8 cellular contexts compared by ENCODE assay signal in the genomic region with DNA sequence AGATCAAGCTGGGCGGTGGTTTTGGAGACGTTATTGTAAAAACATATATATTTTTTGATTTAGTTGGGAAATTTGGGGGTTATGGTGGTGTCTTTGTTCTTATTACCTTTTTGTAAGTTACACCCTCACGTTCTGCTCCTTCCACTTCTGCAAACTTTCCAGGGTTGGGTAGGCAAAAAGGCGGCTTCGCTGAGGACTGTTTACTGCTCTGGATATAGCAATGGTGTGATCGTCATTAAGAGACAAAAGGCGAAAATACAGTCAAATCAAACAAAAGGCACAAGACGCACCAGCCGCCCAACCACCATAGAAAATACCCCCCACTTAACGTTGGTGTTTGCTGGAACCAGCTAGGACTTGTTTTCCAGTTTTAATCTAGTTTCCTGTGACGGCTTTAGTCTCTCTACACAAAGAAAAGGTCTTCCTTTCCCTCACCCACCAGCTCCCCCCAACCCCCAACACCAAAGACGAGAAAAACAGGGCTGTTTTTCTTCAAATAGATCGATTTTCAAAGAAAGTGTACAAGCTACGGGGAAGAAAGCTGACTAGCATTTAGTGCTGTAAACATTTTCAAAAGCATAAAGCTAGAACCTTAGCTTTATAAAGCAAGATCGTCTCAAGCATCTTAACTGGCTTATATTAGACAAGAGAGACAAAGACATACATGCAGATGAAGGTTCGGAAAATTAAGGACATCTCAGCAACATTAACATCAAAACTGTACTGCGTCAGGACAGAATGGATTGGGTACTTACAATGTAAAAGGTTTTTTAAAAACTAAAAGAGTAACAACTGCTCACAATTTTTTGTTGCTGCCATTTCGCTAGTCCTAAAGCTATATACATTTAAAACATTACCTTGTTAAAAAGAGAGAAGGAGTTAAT. TPM values are rescaled to one million over a fixed set of nuclear protein-coding genes. Genes with fewer than 3 reads are reported as not detected.
DNase-seq lines count a peak whose midpoint lies in the region; ATAC-seq, FAIRE-seq and TF ChIP-seq lines count a peak whose summit lies in the region.

No MANE protein-coding gene starts in this region.

- peak overlapping the region; percentile 84 for H3K4me3 Mint-ChIP-seq in activated CD4-positive, alpha-beta T cell treated with anti-CD3 and anti-CD28 coated beads, Interleukin-2, amount 10 ng/mL, durations not matched to agents 7 days and 5 days
- peak overlapping the region; percentile 90 to 100 (median 96) for H3K4me3 Mint-ChIP-seq in naive thymus-derived CD8-positive, alpha-beta T cell

- POLR2A ChIA-PET in activated CD4-positive, alpha-beta T cell treated with anti-CD3 and anti-CD28 coated beads, Interleukin-2, amount 10 ng/mL, durations not matched to agents 7 days and 5 days (lab: Charles Lee): interaction anchor here (0.6 to 2.6 kb wide), 7 partner anchors 10 to 564 kb away, joined by 3 to 10 read pairs (median 3); a partner anchor contains a TSS
- POLR2A ChIA-PET in naive thymus-derived CD8-positive, alpha-beta T cell (lab: Charles Lee): interaction anchor here (0.5 to 37.3 kb wide), 29 partner anchors 3 to 1509 kb away, joined by 3 to 2517 read pairs (median 5); a partner anchor contains a TSS

- peak; percentile 31 to 55 for ATAC-seq in naive thymus-derived CD8-positive, alpha-beta T cell
- ATAC-seq in HG03097 (IDR thresholded peaks at IDR 0.05; ENCODE audit: low FRiP score, unreplicated experiment): no peak

- TF ChIP-seq CTCF in GM13976 (IDR thresholded peaks at IDR 0.05; ENCODE audit: borderline replicate concordance, control extremely low read depth, extremely low read depth, insufficient read depth, missing control alignments) (no peak), D721Med (IDR thresholded peaks at IDR 0.05; ENCODE audit: insufficient read depth, missing control alignments) (no peak)

- FAIRE-seq in D721Med (lab: Jason Lieb, UNC): no peak

- CTCF ChIA-PET in activated CD4-positive, alpha-beta T cell treated with anti-CD3 and anti-CD28 coated beads, Interleukin-2, amount 10 ng/mL, durations not matched to agents 7 days and 5 days (lab: Charles Lee): interaction anchor here (0.9 to 40.9 kb wide), 4 partner anchors 2 to 305 kb away, joined by 3 to 1058 read pairs (median 532); a partner anchor contains a TSS

- in situ Hi-C loops in GM13976 (cut with MboI; ENCODE audit: low sequenced_read_pairs, unreplicated experiment): no loop called here

- peak overlapping the region; percentile 100 for H3K27ac ChIP-seq in epithelial cell of prostate

- no peaks in the 10 kb centered on the region for H3K27me3 Mint-ChIP-seq in activated CD4-positive, alpha-beta T cell treated with anti-CD3 and anti-CD28 coated beads, Interleukin-2, amount 10 ng/mL, durations not matched to agents 7 days and 5 days
- H3K27me3 Mint-ChIP-seq in naive thymus-derived CD8-positive, alpha-beta T cell: no peaks in the 10 kb centered on the region

- peaks cover 45% of the 10 kb centered on the region for H3K36me3 Mint-ChIP-seq in activated CD4-positive, alpha-beta T cell treated with anti-CD3 and anti-CD28 coated beads, Interleukin-2, amount 10 ng/mL, durations not matched to agents 7 days and 5 days (ENCODE audit: low read depth)
- H3K36me3 Mint-ChIP-seq in naive thymus-derived CD8-positive, alpha-beta T cell: peaks cover 5 to 33% (median 6%) of the 10 kb centered on the region in 3 donors

- peak overlapping the region; percentile 98 for H3K27ac Mint-ChIP-seq in activated CD4-positive, alpha-beta T cell treated with anti-CD3 and anti-CD28 coated beads, Interleukin-2, amount 10 ng/mL, durations not matched to agents 7 days and 5 days
- H3K27ac Mint-ChIP-seq in naive thymus-derived CD8-positive, alpha-beta T cell: peak overlapping the region; percentile 99 to 100 (median 99)

- peaks cover 29% of the 10 kb centered on the region for H3K4me1 Mint-ChIP-seq in activated CD4-positive, alpha-beta T cell treated with anti-CD3 and anti-CD28 coated beads, Interleukin-2, amount 10 ng/mL, durations not matched to agents 7 days and 5 days
- H3K4me1 Mint-ChIP-seq in naive thymus-derived CD8-positive, alpha-beta T cell: peaks cover 33 to 45% (median 38%) of the 10 kb centered on the region in 4 donors

- H3K9me3 Mint-ChIP-seq in activated CD4-positive, alpha-beta T cell treated with anti-CD3 and anti-CD28 coated beads, Interleukin-2, amount 10 ng/mL, durations not matched to agents 7 days and 5 days: no peaks in the 10 kb centered on the region
- H3K9me3 Mint-ChIP-seq in naive thymus-derived CD8-positive, alpha-beta T cell: peaks cover 0 to 2% (median 0%) of the 10 kb centered on the region in 9 donors

- peak; percentile 8 for DNase-seq in GF-D8 (lab: John Stamatoyannopoulos, UW)
- DNase-seq in NCI-H1694 (lab: John Stamatoyannopoulos, UW): peak; percentile 46
- peak; percentile 59 for DNase-seq in activated CD4-positive, alpha-beta T cell treated with anti-CD3 and anti-CD28 coated beads, Interleukin-2, amount 10 ng/mL, durations not matched to agents 7 days and 5 days
- DNase-seq in epithelial cell of prostate (ENCODE audit: low read depth, low spot score): no peak
- DNase-seq in naive thymus-derived CD8-positive, alpha-beta T cell: peak in 9 of 10 donors; percentile 51 to 95 (median 81)
- DNase-seq in GM13976 (ENCODE audit: low spot score): no peak
- no peak for DNase-seq in D721Med (ENCODE audit: insufficient read length, low spot score)

RNA-seq across cellular contexts. Expression of a gene that starts 2.0 kb away (rescaled TPM):
- 10 to 100 TPM; 32.6 to 34.1 TPM for total RNA-seq in activated CD4-positive, alpha-beta T cell treated with anti-CD3 and anti-CD28 coated beads, Interleukin-2, amount 10 ng/mL, durations not matched to agents 7 days and 5 days
- total RNA-seq in naive thymus-derived CD8-positive, alpha-beta T cell: 10 to 100 TPM; 92.8 to 93.8 TPM
- 1 to 10 TPM in 2 of 3 donors, under 1 TPM in 1; 0.98 to 3.7 (median 2.8) TPM for polyA plus RNA-seq in naive thymus-derived CD8-positive, alpha-beta T cell

RNA-seq across cellular contexts. Expression of a gene that starts 8.4 kb away (rescaled TPM):
- total RNA-seq in activated CD4-positive, alpha-beta T cell treated with anti-CD3 and anti-CD28 coated beads, Interleukin-2, amount 10 ng/mL, durations not matched to agents 7 days and 5 days: 100 to 1,000 TPM; 132 to 148 TPM
- 100 to 1,000 TPM; 176 to 178 TPM for total RNA-seq in naive thymus-derived CD8-positive, alpha-beta T cell
- polyA plus RNA-seq in naive thymus-derived CD8-positive, alpha-beta T cell: 100 to 1,000 TPM in 1 of 3 donors, 10 to 100 TPM in 2; 79.9 to 101 (median 80.1) TPM

RNA-seq across cellular contexts. Expression of a gene that starts 56.8 kb away (rescaled TPM):
- not detected for total RNA-seq in activated CD4-positive, alpha-beta T cell treated with anti-CD3 and anti-CD28 coated beads, Interleukin-2, amount 10 ng/mL, durations not matched to agents 7 days and 5 days
- total RNA-seq in naive thymus-derived CD8-positive, alpha-beta T cell: not detected
- not detected for polyA plus RNA-seq in naive thymus-derived CD8-positive, alpha-beta T cell

Comparison
In these comparisons a context has a peak if more than half of its experiments do, and no peak if none do; other contexts are left out.
1. DNase-seq: peak in GF-D8 (single experiment), NCI-H1694 (single experiment), activated CD4-positive, alpha-beta T cell treated with anti-CD3 and anti-CD28 coated beads, Interleukin-2, amount 10 ng/mL, durations not matched to agents 7 days and 5 days (single experiment) and naive thymus-derived CD8-positive, alpha-beta T cell (9 of 10); none in epithelial cell of prostate (single experiment), GM13976 (single experiment) and D721Med (single experiment).